In genomic region chr1:52927219-52928082, GRCh38 we compare ENCODE assay signal across 8 cellular contexts. TPM values are rescaled to one million over a fixed set of nuclear protein-coding genes. Genes with fewer than 3 reads are reported as not detected.
DNase-seq lines count a peak whose midpoint lies in the region; ATAC-seq and TF ChIP-seq lines count a peak whose summit lies in the region.

TSS of gene SCP2 (plus strand) at chr1:52927276. CDS start at chr1:52927397, 121 bp downstream.

- H3K27ac ChIP-seq in neural progenitor cell, result no peak within 1 kb of the TSS
- peak within 1 kb of the TSS; percentile 67 to 85 (median 83) for H3K27ac ChIP-seq in stomach

- peak within 1 kb of the TSS; percentile 22 for H3K9ac ChIP-seq in neural progenitor cell

- H3K4me3 ChIP-seq in foreskin fibroblast (ENCODE audit: low read depth in 1 of 2, low read length in 2 of 2) (peak within 1 kb of the TSS; percentile 70 to 88), neural progenitor cell (peak within 1 kb of the TSS; percentile 60), stomach (peak within 1 kb of the TSS; percentile 57 to 85 (median 70))

- peak within 1 kb of the TSS; percentile 88 for H3K4me3 Mint-ChIP-seq in neural progenitor cell

- in situ Hi-C loops in ACHN (cut with HindIII; ENCODE audit: low pct_ligation_motif_present, low pct_unique_long_range_greater_than_20kb, low sequenced_read_pairs), result no loop called here

- H3K27ac Mint-ChIP-seq in neural progenitor cell, result peak within 1 kb of the TSS; percentile 26

- peaks cover 11% of the 10 kb centered on the region for H3K4me1 Mint-ChIP-seq in neural progenitor cell

- H3K4me1 ChIP-seq in neural progenitor cell (peaks cover 3% of the 10 kb centered on the region), stomach (peaks cover 12 to 58% (median 34%) of the 10 kb centered on the region in 4 donors)

- peak within 1 kb of the TSS; percentile 96 for H3K4me2 ChIP-seq in neural progenitor cell

- peak; percentile 81 for ATAC-seq in GM19023 (IDR thresholded peaks at IDR 0.05; ENCODE audit: unreplicated experiment)

- peak in 1 of 4 donors; percentile 63 for TF ChIP-seq POLR2A in stomach (IDR thresholded peaks at IDR 0.05)

- H3K36me3 ChIP-seq in neural progenitor cell (no peaks in the 10 kb centered on the region), stomach (no peaks in the 10 kb centered on the region)

- peaks cover 78% of the 10 kb centered on the region for H3K27me3 ChIP-seq in neural progenitor cell
- no peaks in the 10 kb centered on the region for H3K27me3 ChIP-seq in stomach

- H2AFZ ChIP-seq in neural progenitor cell (replicated peaks), result peak within 1 kb of the TSS; percentile 99

- intact Hi-C loops in stomach (cut with DNase I; ENCODE audit: low total_unique reads), result no loop called here

- peaks cover 2% of the 10 kb centered on the region for H3K9me3 Mint-ChIP-seq in neural progenitor cell

- WGBS in stomach, 5 donors, result 0 to 3% (median 1%) methylated on average over 43 to 68 of the region's 68 CpGs

- H3K79me2 ChIP-seq in neural progenitor cell (ENCODE audit: low read depth), result no peaks in the 10 kb centered on the region

- H3K9me3 ChIP-seq in neural progenitor cell (ENCODE audit: low read depth) (no peaks in the 10 kb centered on the region), stomach (no peaks in the 10 kb centered on the region)

- TF ChIP-seq CTCF in foreskin fibroblast (IDR thresholded peaks at IDR 0.05; ENCODE audit: low read depth, low read length), result no peak
- no peak for TF ChIP-seq CTCF in neural progenitor cell (IDR thresholded peaks at IDR 0.05)
- TF ChIP-seq CTCF in stomach (IDR thresholded peaks at IDR 0.05), result no peak

- peaks cover 2% of the 10 kb centered on the region for H3K36me3 Mint-ChIP-seq in neural progenitor cell

- peaks cover 4% of the 10 kb centered on the region for H3F3A ChIP-seq in neural progenitor cell (ENCODE audit: low read depth)

- TF ChIP-seq EP300 in stomach (IDR thresholded peaks at IDR 0.05), result no peak

- peaks cover 15% of the 10 kb centered on the region for H3K27me3 Mint-ChIP-seq in neural progenitor cell (ENCODE audit: insufficient read depth, low read depth)

- peak; percentile 69 for DNase-seq in ACHN
- peak; percentile 56 for DNase-seq in HT-29 (ENCODE audit: low spot score)
- peak; percentile 84 for DNase-seq in RKO (ENCODE audit: low spot score)
- DNase-seq in activated gamma-delta T cell (lab: John Stamatoyannopoulos, UW), result peak; percentile 59
- peak; percentile 66 to 88 for DNase-seq in foreskin fibroblast
- peak; percentile 89 for DNase-seq in neural progenitor cell (ENCODE audit: low spot score)
- DNase-seq in stomach, result peak; percentile 88

- no peaks in the 10 kb centered on the region for H4K20me1 ChIP-seq in neural progenitor cell (ENCODE audit: low read depth)

RNA-seq across cellular contexts. Expression of gene SCP2, which starts in this region (rescaled TPM):
- 48.1 and 48.7 TPM in 2 replicates for total RNA-seq in HT-29 (2014; rRNA removed; shearing (Covaris generic))
- total RNA-seq in neural progenitor cell (ENCODE audit: low replicate concordance) (71.1 and 101 TPM in 2 replicates), stomach (100 to 1,000 TPM in 1 of 5 donors, 10 to 100 TPM in 4; 45.1 to 333 (median 86.4) TPM)
- 100 to 1,000 TPM; 107 to 347 (median 177) TPM for polyA plus RNA-seq in stomach
